In the genomic region with DNA sequence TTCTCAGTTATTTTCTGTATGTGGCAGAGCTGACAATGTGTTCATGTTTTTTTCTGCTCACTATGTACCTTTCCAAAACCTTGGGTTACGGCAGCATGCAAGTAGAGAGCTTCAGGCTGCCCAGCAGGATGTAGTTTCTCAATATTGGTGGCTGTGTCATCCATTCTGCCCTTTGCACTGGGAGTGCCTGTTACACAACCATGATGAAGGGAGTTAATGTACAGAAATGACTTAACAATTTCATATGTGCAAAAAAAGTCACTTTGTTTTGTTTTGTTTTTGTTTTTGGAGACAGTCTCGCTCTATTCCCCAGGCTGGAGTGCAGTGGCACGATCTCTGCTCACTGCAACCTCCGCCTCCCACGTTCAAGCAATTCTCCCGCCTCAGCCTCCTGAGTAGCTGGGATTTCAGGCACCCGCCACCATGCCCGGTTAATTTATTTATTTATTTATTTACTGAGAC, we compare ENCODE assay signal across 12 cellular contexts. TPM values are rescaled to one million over a fixed set of nuclear protein-coding genes. Genes with fewer than 3 reads are reported as not detected.
DNase-seq lines count a peak whose midpoint lies in the region; ATAC-seq and TF ChIP-seq lines count a peak whose summit lies in the region.
"Had no signal": no experiment of that assay in that cellular context is flagged by ENCODE, and none has a peak within 500 bp of the region (broad histone marks: within the 10 kb centered on the region; RNA-seq: fewer than 3 reads in every experiment).

No MANE protein-coding gene starts in this region.

- no peaks in the 10 kb centered on the region for H3K36me3 Mint-ChIP-seq in activated CD4-positive, alpha-beta T cell treated with anti-CD3 and anti-CD28 coated beads for 36 hours (ENCODE audit: low read depth)
- H3K36me3 Mint-ChIP-seq in activated CD4-positive, alpha-beta memory T cell treated with anti-CD3 and anti-CD28 coated beads for 36 hours = no peaks in the 10 kb centered on the region
- H3K36me3 Mint-ChIP-seq in GM23338 (ENCODE audit: low read depth) = no peaks in the 10 kb centered on the region

- 0 out of 2 replicates have a peak, but pooled peaks cover 6% of the 10 kb centered on the region for H3K9me2 ChIP-seq in GM23338 (ENCODE audit: insufficient read depth)

- POLR2A ChIA-PET in activated CD4-positive, alpha-beta T cell treated with anti-CD3 and anti-CD28 coated beads for 36 hours (lab: Charles Lee) = interaction anchor here (0.7 kb wide), 1 partner anchor 90 kb away, joined by 3 read pairs; no protein-coding TSS in a partner anchor
- POLR2A ChIA-PET in RWPE1 (lab: Yijun Ruan, JAX; ENCODE audit: low non-redundant PET) = no interaction called here
- POLR2A ChIA-PET in activated CD4-positive, alpha-beta memory T cell treated with anti-CD3 and anti-CD28 coated beads for 36 hours (lab: Charles Lee) = no interaction called here

- TF ChIP-seq EP300 in stomach (IDR thresholded peaks at IDR 0.05) = no peak

- no peak overlapping the region for H3K4me3 Mint-ChIP-seq in activated CD4-positive, alpha-beta T cell treated with anti-CD3 and anti-CD28 coated beads for 36 hours
- no peak overlapping the region for H3K4me3 Mint-ChIP-seq in activated CD4-positive, alpha-beta memory T cell treated with anti-CD3 and anti-CD28 coated beads for 36 hours
- no peak overlapping the region for H3K4me3 Mint-ChIP-seq in GM23338

- H3K27me3 Mint-ChIP-seq in activated CD4-positive, alpha-beta T cell treated with anti-CD3 and anti-CD28 coated beads for 36 hours = peaks cover 7% of the 10 kb centered on the region
- H3K27me3 Mint-ChIP-seq in activated CD4-positive, alpha-beta memory T cell treated with anti-CD3 and anti-CD28 coated beads for 36 hours = peaks cover 6% of the 10 kb centered on the region
- no peaks in the 10 kb centered on the region for H3K27me3 Mint-ChIP-seq in GM23338 (ENCODE audit: insufficient read depth, low read depth, poor library complexity)

- H3K4me2 ChIP-seq in GM23338 = no peak overlapping the region

- H3K79me2 ChIP-seq in GM23338 (replicated peaks; ENCODE audit: insufficient read depth) = no peaks in the 10 kb centered on the region

- H3K27me3 ChIP-seq in stomach (peaks cover 0 to 9% (median 0%) of the 10 kb centered on the region in 3 donors), GM23338 (ENCODE audit: insufficient read depth) (no peaks in the 10 kb centered on the region)
- H3K27me3 ChIP-seq: ovary, testis had no signal

- no peak for TF ChIP-seq CTCF in RWPE1 (conservative IDR thresholded peaks at IDR 0.05; ENCODE audit: low read depth)
- no peak for TF ChIP-seq CTCF in fibroblast of the aortic adventitia (IDR thresholded peaks at IDR 0.05; ENCODE audit: insufficient read depth, low read length)
- no peak for TF ChIP-seq CTCF in stomach (IDR thresholded peaks at IDR 0.05)
- TF ChIP-seq CTCF in GM23338 (conservative IDR thresholded peaks at IDR 0.05; ENCODE audit: low read depth in 2 of 2) = no peak

- H3K9me3 Mint-ChIP-seq in activated CD4-positive, alpha-beta T cell treated with anti-CD3 and anti-CD28 coated beads for 36 hours (ENCODE audit: low read depth) = no peaks in the 10 kb centered on the region
- H3K9me3 Mint-ChIP-seq in activated CD4-positive, alpha-beta memory T cell treated with anti-CD3 and anti-CD28 coated beads for 36 hours = no peaks in the 10 kb centered on the region
- no peaks in the 10 kb centered on the region for H3K9me3 Mint-ChIP-seq in GM23338

- H3K4me3 ChIP-seq in fibroblast of the aortic adventitia (ENCODE audit: low read depth, low read length) (no peak overlapping the region), stomach (no peak overlapping the region), GM23338 (no peak overlapping the region)
- H3K4me3 ChIP-seq: ovary, testis had no signal

- H2AFZ ChIP-seq in GM23338 = no peak overlapping the region

- H3K9me3 ChIP-seq in stomach = no peaks in the 10 kb centered on the region
- H3K9me3 ChIP-seq: ovary, testis had no signal

- 80 to 91% (median 91%) methylated on average over 8 of the region's 8 CpGs for WGBS in stomach, 5 donors

- no peak for DNase-seq in activated CD4-positive, alpha-beta T cell treated with anti-CD3 and anti-CD28 coated beads for 36 hours
- no peak for DNase-seq in activated CD4-positive, alpha-beta T cell treated with anti-CD3 and anti-CD28 coated beads for 48 hours
- DNase-seq in RWPE1 (ENCODE audit: low spot score) (peak; percentile 80), fibroblast of the aortic adventitia (ENCODE audit: low read depth) (peak; percentile 53), stomach (peak; percentile 37), dedifferentiated amniotic fluid mesenchymal stem cell (ENCODE audit: extremely low spot score) (no peak), GM23338 (ENCODE audit: low spot score) (no peak)
- no peak for DNase-seq in activated CD4-positive, alpha-beta memory T cell treated with anti-CD3 and anti-CD28 coated beads for 36 hours
- DNase-seq: DND-41, NCI-H345, ovary, testis had no signal

- no peak overlapping the region for H3K27ac Mint-ChIP-seq in activated CD4-positive, alpha-beta T cell treated with anti-CD3 and anti-CD28 coated beads for 36 hours
- H3K27ac Mint-ChIP-seq in activated CD4-positive, alpha-beta memory T cell treated with anti-CD3 and anti-CD28 coated beads for 36 hours = no peak overlapping the region
- no peak overlapping the region for H3K27ac Mint-ChIP-seq in GM23338

- peaks cover 0 to 17% (median 5%) of the 10 kb centered on the region in 4 donors for H3K4me1 ChIP-seq in stomach
- H3K4me1 ChIP-seq in GM23338 (ENCODE audit: insufficient read depth) = no peaks in the 10 kb centered on the region

- intact Hi-C loops in activated CD4-positive, alpha-beta T cell treated with anti-CD3 and anti-CD28 coated beads for 36 hours (cut with DNase I, micrococcal nuclease) = no loop called here
- intact Hi-C loops in stomach (cut with DNase I; ENCODE audit: low total_unique reads) = no loop called here
- intact Hi-C loops in activated CD4-positive, alpha-beta memory T cell treated with anti-CD3 and anti-CD28 coated beads for 36 hours (cut with micrococcal nuclease) = no loop called here

- H3F3A ChIP-seq in GM23338 (replicated peaks; ENCODE audit: low read depth) = no peaks in the 10 kb centered on the region

- peak overlapping the region; percentile 96 for H3K27ac ChIP-seq in RWPE1
- H3K27ac ChIP-seq in stomach = peak overlapping the region in 1 of 5 donors; percentile 30
- no peak overlapping the region for H3K27ac ChIP-seq in GM23338 (ENCODE audit: low read depth)
- H3K27ac ChIP-seq: ovary, testis had no signal

- H3K36me3 ChIP-seq in stomach (no peaks in the 10 kb centered on the region), GM23338 (ENCODE audit: insufficient read depth) (no peaks in the 10 kb centered on the region)
- H3K36me3 ChIP-seq: ovary had no signal

- ATAC-seq in activated CD4-positive, alpha-beta T cell treated with anti-CD3 and anti-CD28 coated beads for 36 hours = peak; percentile 50
- ATAC-seq in GM23338 = no peak

- TF ChIP-seq POLR2A in stomach (IDR thresholded peaks at IDR 0.05) = no peak

- H4K20me1 ChIP-seq in GM23338 (replicated peaks; ENCODE audit: insufficient read depth) = no peaks in the 10 kb centered on the region

- peaks cover 7% of the 10 kb centered on the region for H3K4me1 Mint-ChIP-seq in activated CD4-positive, alpha-beta T cell treated with anti-CD3 and anti-CD28 coated beads for 36 hours
- H3K4me1 Mint-ChIP-seq in activated CD4-positive, alpha-beta memory T cell treated with anti-CD3 and anti-CD28 coated beads for 36 hours (ENCODE audit: low read depth) = peaks cover 6% of the 10 kb centered on the region
- peaks cover 2% of the 10 kb centered on the region; the same call in 2 of the 3 replicates for H3K4me1 Mint-ChIP-seq in GM23338

- CTCF ChIA-PET in activated CD4-positive, alpha-beta T cell treated with anti-CD3 and anti-CD28 coated beads for 36 hours (lab: Charles Lee) = no interaction called here
- CTCF ChIA-PET in RWPE1 (lab: Yijun Ruan, JAX) = interaction anchor here (0.5 to 0.7 kb wide), 3 partner anchors 12 to 432 kb away, joined by 3 to 4 read pairs (median 4); no protein-coding TSS in a partner anchor
- CTCF ChIA-PET in activated CD4-positive, alpha-beta memory T cell treated with anti-CD3 and anti-CD28 coated beads for 36 hours (lab: Charles Lee) = no interaction called here

TF ChIP-seq in GM23338, 12 proteins besides CTCF, POLR2A, EP300 and RAD21 (continues in another document):
- TF ChIP-seq NANOG (IDR thresholded peaks at IDR 0.05; ENCODE audit: borderline replicate concordance) (no peak), POLR2AphosphoS5 (IDR thresholded peaks at IDR 0.05; ENCODE audit: low read depth) (no peak), JUNB (IDR thresholded peaks at IDR 0.05; ENCODE audit: unreplicated experiment) (no peak), ZNF114 (CRISPR knock-in tag; IDR thresholded peaks at IDR 0.05) (no peak), CREB1 (CRISPR knock-in tag; IDR thresholded peaks at IDR 0.05; ENCODE audit: low read depth) (no peak)

RNA-seq across cellular contexts. Expression of gene CNIH1, which starts 6.1 kb away (rescaled TPM):
- 100 to 1,000 TPM in 1 of 2 experiments, 10 to 100 TPM in 1; 86.6 to 109 TPM for total RNA-seq in activated CD4-positive, alpha-beta T cell treated with anti-CD3 and anti-CD28 coated beads for 36 hours
- 27.5 and 326 TPM in 2 replicates for total RNA-seq in fibroblast of the aortic adventitia (ENCODE audit: low replicate concordance)
- 10 to 100 TPM in 3 of 5 donors, 1 to 10 TPM in 2; 4.7 to 46.4 (median 19.4) TPM for total RNA-seq in stomach
- polyA plus RNA-seq in stomach = 10 to 100 TPM; 63.3 to 78.5 (median 67.3) TPM
- total RNA-seq in activated CD4-positive, alpha-beta memory T cell treated with anti-CD3 and anti-CD28 coated beads for 36 hours = 10 to 100 TPM; 84.2 to 89.9 TPM
- total RNA-seq in GM23338 (2014; rRNA removed; shearing (Covaris generic)) = 172 and 197 TPM in 2 replicates
- 135 and 141 TPM in 2 replicates for polyA plus RNA-seq in GM23338 (2016; fragmentation: Nextera tagmentation; extraction: Ambion mirVana)

RNA-seq across cellular contexts. Expression of gene GMFB, which starts 41.5 kb away (rescaled TPM):
- total RNA-seq in activated CD4-positive, alpha-beta T cell treated with anti-CD3 and anti-CD28 coated beads for 36 hours = 10 to 100 TPM; 28.9 to 37.3 TPM
- total RNA-seq in fibroblast of the aortic adventitia (ENCODE audit: low replicate concordance) (73.8 and 129 TPM in 2 replicates), stomach (100 to 1,000 TPM in 1 of 5 donors, 10 to 100 TPM in 3, 1 to 10 TPM in 1; 4.1 to 101 (median 31.0) TPM)
- polyA plus RNA-seq in stomach (10 to 100 TPM in 2 of 3 donors, 1 to 10 TPM in 1; 8.7 to 31.2 (median 27.4) TPM), GM23338 (2016; fragmentation: Nextera tagmentation; extraction: Ambion mirVana) (44.4 and 56.5 TPM in 2 replicates)
- total RNA-seq in activated CD4-positive, alpha-beta memory T cell treated with anti-CD3 and anti-CD28 coated beads for 36 hours = 10 to 100 TPM; 39.0 to 43.6 TPM
- total RNA-seq in GM23338 (2014; rRNA removed; shearing (Covaris generic)) = 88.3 and 94.3 TPM in 2 replicates

RNA-seq across cellular contexts. Expression of gene CDKN3, which starts 50.5 kb away (rescaled TPM):
- total RNA-seq in activated CD4-positive, alpha-beta T cell treated with anti-CD3 and anti-CD28 coated beads for 36 hours = 100 to 1,000 TPM in 1 of 2 experiments, 10 to 100 TPM in 1; 86.7 to 133 TPM
- total RNA-seq in fibroblast of the aortic adventitia (ENCODE audit: low replicate concordance) (10.7 and 33.4 TPM in 2 replicates), stomach (1 to 10 TPM in 3 of 5 donors, not detected in 2; 1.8 to 7.0 (median 5.5) TPM)
- polyA plus RNA-seq in stomach (10 to 100 TPM in 2 of 3 donors, 1 to 10 TPM in 1; 3.7 to 20.8 (median 14.4) TPM), GM23338 (2016; fragmentation: Nextera tagmentation; extraction: Ambion mirVana) (86.8 and 97.4 TPM in 2 replicates)
- total RNA-seq in activated CD4-positive, alpha-beta memory T cell treated with anti-CD3 and anti-CD28 coated beads for 36 hours = 10 to 100 TPM; 96.2 to 99.2 TPM
- total RNA-seq in GM23338 (2014; rRNA removed; shearing (Covaris generic)) = 36.3 and 61.7 TPM in 2 replicates

Comparison
In these comparisons a context has a peak if more than half of its experiments do, and no peak if none do; other contexts are left out.
1. DNase-seq: peak in RWPE1 (single experiment), fibroblast of the aortic adventitia (single experiment) and stomach (single experiment); none in activated CD4-positive, alpha-beta T cell treated with anti-CD3 and anti-CD28 coated beads for 36 hours (single experiment), activated CD4-positive, alpha-beta T cell treated with anti-CD3 and anti-CD28 coated beads for 48 hours (single experiment), activated CD4-positive, alpha-beta memory T cell treated with anti-CD3 and anti-CD28 coated beads for 36 hours (single experiment), dedifferentiated amniotic fluid mesenchymal stem cell (single experiment) and GM23338 (single experiment).